In genomic region chr9:100346836-100347235, GRCh38 we compare ENCODE assay signal across 24 cellular contexts. TPM values are rescaled to one million over a fixed set of nuclear protein-coding genes. Genes with fewer than 3 reads are reported as not detected.
DNase-seq lines count a peak whose midpoint lies in the region; ATAC-seq and TF ChIP-seq lines count a peak whose summit lies in the region.
"Had no signal": no experiment of that assay in that cellular context is flagged by ENCODE, and none has a peak within 500 bp of the region (broad histone marks: within the 10 kb centered on the region; RNA-seq: fewer than 3 reads in every experiment).

No MANE protein-coding gene starts in this region.

- H3K4me3 Mint-ChIP-seq in MCF 10A (ENCODE audit: unreplicated experiment) = no peak overlapping the region
- no peak overlapping the region for H3K4me3 Mint-ChIP-seq in effector memory CD8-positive, alpha-beta T cell
- H3K4me3 Mint-ChIP-seq: activated naive CD8-positive, alpha-beta T cell treated with anti-CD3 and anti-CD28 coated beads, Interleukin-2, amount 50 U/mL, for 24 hours; activated T-helper 1 cell treated with anti-CD3 and anti-CD28 coated beads, Interleukin-12 subunit alpha, Interleukin-12 subunit beta, Interleukin-2, Interleukin-4 antibody, amounts not matched to agents 30 ng/mL and 10 ng/mL and 1 ng/mL, durations not matched to agents 14 hours and 24 hours and 36 hours; CD8-positive, alpha-beta memory T cell had no signal

- peaks cover 28% of the 10 kb centered on the region for H3K4me1 Mint-ChIP-seq in MCF 10A (ENCODE audit: insufficient read depth, unreplicated experiment)
- peaks cover 27 to 46% of the 10 kb centered on the region in 2 donors for H3K4me1 Mint-ChIP-seq in effector memory CD8-positive, alpha-beta T cell (ENCODE audit: low read depth in 2 of 2)

- H3K36me3 ChIP-seq in breast epithelium (no peaks in the 10 kb centered on the region), vagina (no peaks in the 10 kb centered on the region)
- H3K36me3 ChIP-seq: thoracic aorta had no signal

- DNase-seq in MCF 10A (ENCODE audit: unreplicated experiment) (peak; percentile 23), breast epithelium (ENCODE audit: low spot score in 2 of 2) (no peak), astrocyte of the hippocampus (ENCODE audit: low read depth, low spot score) (peak; percentile 35), iris pigment epithelial cell (ENCODE audit: low read depth) (peak; percentile 18), vagina (ENCODE audit: extremely low spot score in 2 of 2) (no peak), NCI-H2029 treated with DMSO at 0.1 percent for 48 hours (lab: John Stamatoyannopoulos, UW) (no peak)
- no peak for DNase-seq in effector memory CD8-positive, alpha-beta T cell
- DNase-seq: activated CD4-positive, alpha-beta T cell treated with anti-CD3 and anti-CD28 coated beads, Interleukin-2, amount 50 U/mL, for 48 hours; activated naive CD8-positive, alpha-beta T cell treated with anti-CD3 and anti-CD28 coated beads, Interleukin-2, amount 50 U/mL, for 24 hours; CD8-positive, alpha-beta memory T cell; cerebellar nuclear complex; islet precursor cell; NCI-H1105 treated with DMSO at 0.1 percent for 48 hours; NCI-H2171 treated with DMSO at 0.1 percent for 48 hours; NCI-H774; sigmoid colon; stimulated activated CD4-positive, alpha-beta T cell treated with anti-CD3 and anti-CD28 coated beads, Interleukin-4, amount 100 ng/mL, for 1 hour; stimulated activated CD8-positive, alpha-beta memory T cell treated with anti-CD3 and anti-CD28 coated beads, Interleukin-4, amount 100 ng/mL, for 48 hours had no signal

- no peak for ATAC-seq in effector memory CD8-positive, alpha-beta T cell (replicated peaks)
- ATAC-seq in GM18907 (IDR thresholded peaks at IDR 0.05; ENCODE audit: unreplicated experiment) = no peak
- ATAC-seq: activated naive CD8-positive, alpha-beta T cell treated with anti-CD3 and anti-CD28 coated beads, Interleukin-2, amount 50 U/mL, for 24 hours; K562 had no signal

- H3K4me1 ChIP-seq in breast epithelium (peaks cover 0 to 3% of the 10 kb centered on the region in 2 donors), vagina (peaks cover 25% of the 10 kb centered on the region)

- no TSS peak for BruUV-seq in MCF 10A (replicated peaks; lab: Mats Ljungman, UMichigan)

- intact Hi-C loops in MCF 10A (cut with micrococcal nuclease) (no loop called here), breast epithelium (cut with DNase I; ENCODE audit: low total_unique reads) (no loop called here), vagina (cut with DNase I) (no loop called here)

- TF ChIP-seq POLR2A in breast epithelium (IDR thresholded peaks at IDR 0.05) = no peak
- no peak for TF ChIP-seq POLR2A in vagina (IDR thresholded peaks at IDR 0.05)

- peaks cover 45% of the 10 kb centered on the region for H3K36me3 Mint-ChIP-seq in MCF 10A (ENCODE audit: insufficient read depth, unreplicated experiment)
- peaks cover 18% of the 10 kb centered on the region for H3K36me3 Mint-ChIP-seq in effector memory CD8-positive, alpha-beta T cell (ENCODE audit: insufficient read depth)

- POLR2A ChIA-PET in MCF 10A (lab: Yijun Ruan, JAX) = interaction anchor here (8.7 kb wide), 1 partner anchor 81 kb away, joined by 143 read pairs; the partner anchor contains the start of gene MSANTD3

- no peaks in the 10 kb centered on the region for H3K27me3 Mint-ChIP-seq in MCF 10A (ENCODE audit: insufficient read depth, unreplicated experiment)
- H3K27me3 Mint-ChIP-seq in effector memory CD8-positive, alpha-beta T cell = no peaks in the 10 kb centered on the region
- H3K27me3 Mint-ChIP-seq: activated naive CD8-positive, alpha-beta T cell treated with anti-CD3 and anti-CD28 coated beads, Interleukin-2, amount 50 U/mL, for 24 hours; CD8-positive, alpha-beta memory T cell had no signal

- no peaks in the 10 kb centered on the region for H3K9me3 Mint-ChIP-seq in MCF 10A (ENCODE audit: unreplicated experiment)
- no peaks in the 10 kb centered on the region for H3K9me3 Mint-ChIP-seq in effector memory CD8-positive, alpha-beta T cell
- H3K9me3 Mint-ChIP-seq: activated naive CD8-positive, alpha-beta T cell treated with anti-CD3 and anti-CD28 coated beads, Interleukin-2, amount 50 U/mL, for 24 hours; activated T-helper 1 cell treated with anti-CD3 and anti-CD28 coated beads, Interleukin-12 subunit alpha, Interleukin-12 subunit beta, Interleukin-2, Interleukin-4 antibody, amounts not matched to agents 30 ng/mL and 10 ng/mL and 1 ng/mL, durations not matched to agents 14 hours and 24 hours and 36 hours; CD8-positive, alpha-beta memory T cell had no signal

- no peak overlapping the region for H3K27ac Mint-ChIP-seq in MCF 10A (ENCODE audit: low read depth, unreplicated experiment)
- H3K27ac Mint-ChIP-seq in effector memory CD8-positive, alpha-beta T cell = no peak overlapping the region
- H3K27ac Mint-ChIP-seq: activated naive CD8-positive, alpha-beta T cell treated with anti-CD3 and anti-CD28 coated beads, Interleukin-2, amount 50 U/mL, for 24 hours; activated T-helper 1 cell treated with anti-CD3 and anti-CD28 coated beads, Interleukin-12 subunit alpha, Interleukin-12 subunit beta, Interleukin-2, Interleukin-4 antibody, amounts not matched to agents 30 ng/mL and 10 ng/mL and 1 ng/mL, durations not matched to agents 14 hours and 24 hours and 36 hours had no signal

- H3K27ac ChIP-seq in breast epithelium = no peak overlapping the region
- H3K27ac ChIP-seq in vagina = peak overlapping the region; percentile 5
- H3K27ac ChIP-seq: 22Rv1, SK-N-MC, thoracic aorta had no signal

- TF ChIP-seq CTCF in MCF 10A (IDR thresholded peaks at IDR 0.05; ENCODE audit: unreplicated experiment) (no peak), breast epithelium (IDR thresholded peaks at IDR 0.05) (no peak), vagina (IDR thresholded peaks at IDR 0.05) (no peak)

- H3K9me3 ChIP-seq in breast epithelium (no peaks in the 10 kb centered on the region), vagina (no peaks in the 10 kb centered on the region)
- H3K9me3 ChIP-seq: sigmoid colon, thoracic aorta had no signal

- no peaks in the 10 kb centered on the region for H3K27me3 ChIP-seq in breast epithelium
- H3K27me3 ChIP-seq in vagina = no peaks in the 10 kb centered on the region
- H3K27me3 ChIP-seq: sigmoid colon had no signal

- H3K4me3 ChIP-seq in breast epithelium (no peak overlapping the region), vagina (no peak overlapping the region)
- H3K4me3 ChIP-seq: K562, sigmoid colon, SK-N-MC, thoracic aorta had no signal

- CTCF ChIA-PET in MCF 10A (lab: Yijun Ruan, JAX) = interaction anchor here (0.8 to 6.5 kb wide), 5 partner anchors 22 to 91 kb away, joined by 3 to 44 read pairs (median 3); no protein-coding TSS in a partner anchor

RNA-seq across cellular contexts. Expression of gene TEX10, which starts 5.9 kb away (rescaled TPM):
- total RNA-seq in MCF 10A (2022) (37.0 and 38.2 TPM in 2 replicates), breast epithelium (10 to 100 TPM; 13.8 to 30.4 (median 22.6) TPM), vagina (17.2 TPM)

Comparison
In these comparisons a context has a peak if more than half of its experiments do, and no peak if none do; other contexts are left out.
1. DNase-seq: peak in MCF 10A (single experiment), astrocyte of the hippocampus (single experiment) and iris pigment epithelial cell (single experiment); none in breast epithelium (0 of 2), vagina (0 of 2), effector memory CD8-positive, alpha-beta T cell (0 of 3) and NCI-H2029 treated with DMSO at 0.1 percent for 48 hours (single experiment).